ENCODE assay signal across 8 cellular contexts in the genomic region with DNA sequence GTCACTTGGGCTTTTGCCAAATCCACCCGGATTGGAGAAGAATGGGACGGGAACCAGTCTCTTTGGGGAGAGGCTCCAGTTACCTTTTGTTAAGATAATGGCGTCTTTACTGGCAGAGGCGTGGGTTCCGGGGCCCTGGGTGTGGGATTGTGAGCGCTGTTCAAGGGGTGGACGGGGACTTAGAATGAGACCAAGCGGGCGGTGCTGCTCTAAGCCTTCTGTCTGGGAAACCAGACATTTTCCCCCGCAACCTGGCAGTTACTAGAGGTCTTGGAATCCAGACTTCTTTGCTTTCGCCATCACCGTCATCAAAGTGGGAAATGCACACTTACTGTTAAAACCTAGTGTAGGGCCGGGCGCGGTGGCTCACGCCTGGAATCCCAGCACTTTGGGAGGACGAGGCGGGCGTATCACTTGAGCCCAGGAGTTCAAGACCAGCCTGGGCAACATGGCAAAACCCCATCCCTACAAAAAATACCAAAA. TPM values are rescaled to one million over a fixed set of nuclear protein-coding genes. Genes with fewer than 3 reads are reported as not detected.
DNase-seq lines count a peak whose midpoint lies in the region; ATAC-seq and TF ChIP-seq lines count a peak whose summit lies in the region.

No MANE protein-coding gene starts in this region.

- peaks cover 41% of the 10 kb centered on the region for H3K4me1 Mint-ChIP-seq in neural progenitor cell

- H3K4me3 Mint-ChIP-seq in neural progenitor cell = peak overlapping the region; percentile 95

- POLR2A ChIA-PET in PC-3 (lab: Charles Lee; ENCODE audit: unreplicated experiment) = interaction anchor here (0.6 kb wide), 2 partner anchors 74 to 97 kb away, joined by 3 to 4 read pairs; no protein-coding TSS in a partner anchor

- H4K20me1 ChIP-seq in PC-3 (ENCODE audit: low read length) = no peaks in the 10 kb centered on the region
- no peaks in the 10 kb centered on the region for H4K20me1 ChIP-seq in neural progenitor cell (ENCODE audit: low read depth)

- H3F3A ChIP-seq in PC-3 (ENCODE audit: low read length, unreplicated experiment) (peaks cover 5% of the 10 kb centered on the region), neural progenitor cell (ENCODE audit: low read depth) (peaks cover 46% of the 10 kb centered on the region)

- H3K27ac Mint-ChIP-seq in neural progenitor cell = peak overlapping the region; percentile 99

- intact Hi-C loops in PC-3 (cut with micrococcal nuclease) = loop anchor here (1.0 to 2.0 kb wide), 3 partner anchors 21 to 74 kb away; partner anchors contain the start of gene FBF1

- H3K4me1 ChIP-seq in PC-3 (ENCODE audit: insufficient read depth, low read length) (peaks cover 40% of the 10 kb centered on the region), neural progenitor cell (peaks cover 14% of the 10 kb centered on the region)

- H3K27ac ChIP-seq in PC-3 (ENCODE audit: low read length) (peak overlapping the region; percentile 82), epithelial cell of prostate (peak overlapping the region; percentile 94), neural progenitor cell (peak overlapping the region; percentile 97)

- H3K9me3 ChIP-seq in PC-3 (ENCODE audit: low read length) (no peaks in the 10 kb centered on the region), neural progenitor cell (ENCODE audit: low read depth) (no peaks in the 10 kb centered on the region)

- TF ChIP-seq CTCF in AG10803 (conservative IDR thresholded peaks at IDR 0.05; ENCODE audit: low read length) (no peak), PC-3 (conservative IDR thresholded peaks at IDR 0.05; ENCODE audit: low read depth, low read length) (no peak), neural progenitor cell (IDR thresholded peaks at IDR 0.05) (no peak)

- peak; percentile 83 for DNase-seq in AG10803 (ENCODE audit: low read depth)
- no peak for DNase-seq in PC-3
- peak; percentile 24 for DNase-seq in epithelial cell of prostate (ENCODE audit: low read depth, low spot score)
- no peak for DNase-seq in neural progenitor cell (ENCODE audit: low spot score)
- no peak for DNase-seq in C1 segment of cervical spinal cord (lab: John Stamatoyannopoulos, UW)
- no peak for DNase-seq in G401 (ENCODE audit: low spot score)
- no peak for DNase-seq in NCI-H226

- H3K9me3 Mint-ChIP-seq in neural progenitor cell = no peaks in the 10 kb centered on the region

- H3K9me2 ChIP-seq in PC-3 (replicated peaks; ENCODE audit: low read length) = no peaks in the 10 kb centered on the region

- peak overlapping the region; percentile 87 for H3K9ac ChIP-seq in PC-3 (ENCODE audit: low read length)
- peak overlapping the region; percentile 10 for H3K9ac ChIP-seq in neural progenitor cell

- H3K79me2 ChIP-seq in PC-3 (ENCODE audit: low read length) (peaks cover 61% of the 10 kb centered on the region), neural progenitor cell (ENCODE audit: low read depth) (peaks cover 26% of the 10 kb centered on the region)

- CTCF ChIA-PET in PC-3 (lab: Charles Lee) = no interaction called here

- peaks cover 2% of the 10 kb centered on the region for H3K27me3 Mint-ChIP-seq in neural progenitor cell (ENCODE audit: insufficient read depth, low read depth)

- ATAC-seq in GM21526 (IDR thresholded peaks at IDR 0.05; ENCODE audit: low FRiP score, unreplicated experiment) = peak; percentile 18
- ATAC-seq in PC-3 = no peak; the same call in 1 of the 2 replicates

- H2AFZ ChIP-seq in PC-3 (ENCODE audit: low read length) (peak overlapping the region; percentile 63), neural progenitor cell (replicated peaks) (peak overlapping the region; percentile 81)

- in situ Hi-C loops in G401 (cut with HindIII; ENCODE audit: low sequenced_read_pairs) = no loop called here

- H3K4me2 ChIP-seq in PC-3 (ENCODE audit: low read length) = peak overlapping the region; percentile 94
- peak overlapping the region; percentile 82 for H3K4me2 ChIP-seq in neural progenitor cell

- H3K36me3 ChIP-seq in PC-3 (ENCODE audit: low read depth, low read length) = peaks cover 2% of the 10 kb centered on the region; the same call in 1 of the 2 replicates
- H3K36me3 ChIP-seq in neural progenitor cell = no peaks in the 10 kb centered on the region

- H3K4me3 ChIP-seq in AG10803 (ENCODE audit: low read length) (peak overlapping the region; percentile 92), PC-3 (ENCODE audit: low read length) (peak overlapping the region; percentile 94), neural progenitor cell (peak overlapping the region; percentile 74)

- TSS peak; percentile 86 for BruUV-seq in PC-3 (replicated peaks; lab: Mats Ljungman, UMichigan)

- H3K27me3 ChIP-seq in PC-3 (ENCODE audit: low read length) (no peaks in the 10 kb centered on the region), neural progenitor cell (no peaks in the 10 kb centered on the region)

- peaks cover 8% of the 10 kb centered on the region for H3K36me3 Mint-ChIP-seq in neural progenitor cell

RNA-seq across cellular contexts. Expression of gene TEN1, which starts 0.7 kb away (rescaled TPM):
- total RNA-seq in PC-3 (2014; rRNA removed) = 58.3 and 62.4 TPM in 2 replicates
- 5.9 and 9.4 TPM in 2 replicates for total RNA-seq in neural progenitor cell (ENCODE audit: low replicate concordance)
- 31.4 and 39.4 TPM in 2 replicates for total RNA-seq in G401 (2014; rRNA removed; shearing (Covaris generic))

RNA-seq across cellular contexts. Expression of gene ACOX1, which starts 0.8 kb away (rescaled TPM):
- total RNA-seq in PC-3 (2014; rRNA removed) (63.2 and 74.9 TPM in 2 replicates), neural progenitor cell (ENCODE audit: low replicate concordance) (9.7 and 12.2 TPM in 2 replicates)
- total RNA-seq in G401 (2014; rRNA removed; shearing (Covaris generic)) = 27.7 and 32.2 TPM in 2 replicates

RNA-seq across cellular contexts. Expression of gene CDK3, which starts 20.9 kb away (rescaled TPM):
- 4.3 and 8.5 TPM in 2 replicates for total RNA-seq in PC-3 (2014; rRNA removed)
- total RNA-seq in neural progenitor cell (ENCODE audit: low replicate concordance) = 3.0 and 6.8 TPM in 2 replicates
- total RNA-seq in G401 (2014; rRNA removed; shearing (Covaris generic)) = 0.68 and 2.5 TPM in 2 replicates

RNA-seq across cellular contexts. Expression of gene FBF1, which starts 38.9 kb away (rescaled TPM):
- total RNA-seq in PC-3 (2014; rRNA removed) = 35.3 and 39.2 TPM in 2 replicates
- 11.2 and 31.4 TPM in 2 replicates for total RNA-seq in neural progenitor cell (ENCODE audit: low replicate concordance)
- 10.4 and 21.6 TPM in 2 replicates for total RNA-seq in G401 (2014; rRNA removed; shearing (Covaris generic))

RNA-seq across cellular contexts. Expression of gene EVPL, which starts 47.4 kb away (rescaled TPM):
- 38.8 and 48.3 TPM in 2 replicates for total RNA-seq in PC-3 (2014; rRNA removed)
- total RNA-seq in neural progenitor cell (ENCODE audit: low replicate concordance) = not detected in 2 replicates
- total RNA-seq in G401 (2014; rRNA removed; shearing (Covaris generic)) = 0.80 and 5.4 TPM in 2 replicates

Comparison
In these comparisons a context has a peak if more than half of its experiments do, and no peak if none do; other contexts are left out.
1. DNase-seq: peak in AG10803 (single experiment) and epithelial cell of prostate (single experiment); none in PC-3 (single experiment), neural progenitor cell (single experiment), C1 segment of cervical spinal cord (0 of 14), G401 (single experiment) and NCI-H226 (single experiment).
2. Peak in every context shown above with its lines, with median percentiles within 50 percentile points of each other: H3K4me3 ChIP-seq and H3K27ac ChIP-seq.